Comparison of ENCODE assay signal across 1 cellular context in the genomic region with DNA sequence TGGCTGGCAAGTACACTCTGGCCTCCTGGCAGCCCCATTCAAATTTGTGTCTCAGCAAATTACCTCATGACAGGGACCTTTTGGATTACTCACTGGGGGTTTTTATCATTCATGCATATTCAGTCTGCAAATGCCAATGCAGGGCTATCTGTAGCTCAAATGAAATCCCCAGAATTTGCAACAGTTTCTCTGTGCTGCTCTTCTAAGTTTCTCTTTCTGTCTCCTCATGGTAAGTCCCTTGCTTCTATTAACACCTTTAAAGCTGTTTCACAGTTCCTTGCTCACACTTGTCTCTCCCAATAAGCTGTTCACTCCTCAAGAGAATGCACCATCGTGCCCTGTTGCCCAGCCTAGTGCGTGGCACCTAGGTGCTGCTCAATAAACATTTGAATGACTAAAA.
A peak's percentile ranks its signal among the peaks of the same experiment; 100 is the strongest.
TF ChIP-seq lines count a peak whose summit lies in the region.

No MANE protein-coding gene starts in this region.

TF ChIP-seq in GM12878, 131 proteins besides CTCF, POLR2A, EP300 and RAD21 (continued from another document):
- TF ChIP-seq NR2F1 (conservative IDR thresholded peaks at IDR 0.05) (peak; percentile 17; the same call in 1 of the 2 replicates), ETV6 (conservative IDR thresholded peaks at IDR 0.05 in 1 of 2, IDR thresholded peaks at IDR 0.05 in 1 of 2; ENCODE audit: borderline replicate concordance in 1 of 2, low read depth in 1 of 2) (no peak), MTA2 (IDR thresholded peaks at IDR 0.05; ENCODE audit: low read depth) (peak; percentile 70), RELA (IDR thresholded peaks at IDR 0.05; ENCODE audit: borderline replicate concordance, partially characterized antibody) (peak; percentile 58), PKNOX1 (IDR thresholded peaks at IDR 0.05) (peak; percentile 49; the same call in 1 of the 2 replicates), SMAD1 (IDR thresholded peaks at IDR 0.05; ENCODE audit: low read depth, partially characterized antibody) (no peak), ELK1 (IDR thresholded peaks at IDR 0.05; ENCODE audit: low read depth, low read length) (no peak), IKZF2 (IDR thresholded peaks at IDR 0.05) (peak; percentile 60 to 74; a peak in 3 of 4 replicates), MEF2A (IDR thresholded peaks at IDR 0.05; ENCODE audit: insufficient read depth, low read depth, low read length) (0 out of 2 replicates have a peak, but pooled peaks have one; percentile 12), HDAC2 (IDR thresholded peaks at IDR 0.05) (no peak), HDAC6 (IDR thresholded peaks at IDR 0.05; ENCODE audit: unreplicated experiment) (no peak), TCF12 (IDR thresholded peaks at IDR 0.05; ENCODE audit: low read depth, low read length) (no peak), CBFB (IDR thresholded peaks at IDR 0.05; ENCODE audit: low read depth) (no peak)
- TF ChIP-seq, protein P1, sequence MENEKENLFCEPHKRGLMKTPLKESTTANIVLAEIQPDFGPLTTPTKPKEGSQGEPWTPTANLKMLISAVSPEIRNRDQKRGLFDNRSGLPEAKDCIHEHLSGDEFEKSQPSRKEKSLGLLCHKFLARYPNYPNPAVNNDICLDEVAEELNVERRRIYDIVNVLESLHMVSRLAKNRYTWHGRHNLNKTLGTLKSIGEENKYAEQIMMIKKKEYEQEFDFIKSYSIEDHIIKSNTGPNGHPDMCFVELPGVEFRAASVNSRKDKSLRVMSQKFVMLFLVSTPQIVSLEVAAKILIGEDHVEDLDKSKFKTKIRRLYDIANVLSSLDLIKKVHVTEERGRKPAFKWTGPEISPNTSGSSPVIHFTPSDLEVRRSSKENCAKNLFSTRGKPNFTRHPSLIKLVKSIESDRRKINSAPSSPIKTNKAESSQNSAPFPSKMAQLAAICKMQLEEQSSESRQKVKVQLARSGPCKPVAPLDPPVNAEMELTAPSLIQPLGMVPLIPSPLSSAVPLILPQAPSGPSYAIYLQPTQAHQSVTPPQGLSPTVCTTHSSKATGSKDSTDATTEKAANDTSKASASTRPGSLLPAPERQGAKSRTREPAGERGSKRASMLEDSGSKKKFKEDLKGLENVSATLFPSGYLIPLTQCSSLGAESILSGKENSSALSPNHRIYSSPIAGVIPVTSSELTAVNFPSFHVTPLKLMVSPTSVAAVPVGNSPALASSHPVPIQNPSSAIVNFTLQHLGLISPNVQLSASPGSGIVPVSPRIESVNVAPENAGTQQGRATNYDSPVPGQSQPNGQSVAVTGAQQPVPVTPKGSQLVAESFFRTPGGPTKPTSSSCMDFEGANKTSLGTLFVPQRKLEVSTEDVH (IDR thresholded peaks at IDR 0.05; ENCODE audit: low read depth, partially characterized antibody), result no peak
- TF ChIP-seq, protein P2, sequence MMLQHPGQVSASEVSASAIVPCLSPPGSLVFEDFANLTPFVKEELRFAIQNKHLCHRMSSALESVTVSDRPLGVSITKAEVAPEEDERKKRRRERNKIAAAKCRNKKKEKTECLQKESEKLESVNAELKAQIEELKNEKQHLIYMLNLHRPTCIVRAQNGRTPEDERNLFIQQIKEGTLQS (IDR thresholded peaks at IDR 0.05; ENCODE audit: borderline replicate concordance, extremely low read depth, low read depth, low read length), result no peak
